7 cellular contexts compared by ENCODE assay signal in the genomic region with DNA sequence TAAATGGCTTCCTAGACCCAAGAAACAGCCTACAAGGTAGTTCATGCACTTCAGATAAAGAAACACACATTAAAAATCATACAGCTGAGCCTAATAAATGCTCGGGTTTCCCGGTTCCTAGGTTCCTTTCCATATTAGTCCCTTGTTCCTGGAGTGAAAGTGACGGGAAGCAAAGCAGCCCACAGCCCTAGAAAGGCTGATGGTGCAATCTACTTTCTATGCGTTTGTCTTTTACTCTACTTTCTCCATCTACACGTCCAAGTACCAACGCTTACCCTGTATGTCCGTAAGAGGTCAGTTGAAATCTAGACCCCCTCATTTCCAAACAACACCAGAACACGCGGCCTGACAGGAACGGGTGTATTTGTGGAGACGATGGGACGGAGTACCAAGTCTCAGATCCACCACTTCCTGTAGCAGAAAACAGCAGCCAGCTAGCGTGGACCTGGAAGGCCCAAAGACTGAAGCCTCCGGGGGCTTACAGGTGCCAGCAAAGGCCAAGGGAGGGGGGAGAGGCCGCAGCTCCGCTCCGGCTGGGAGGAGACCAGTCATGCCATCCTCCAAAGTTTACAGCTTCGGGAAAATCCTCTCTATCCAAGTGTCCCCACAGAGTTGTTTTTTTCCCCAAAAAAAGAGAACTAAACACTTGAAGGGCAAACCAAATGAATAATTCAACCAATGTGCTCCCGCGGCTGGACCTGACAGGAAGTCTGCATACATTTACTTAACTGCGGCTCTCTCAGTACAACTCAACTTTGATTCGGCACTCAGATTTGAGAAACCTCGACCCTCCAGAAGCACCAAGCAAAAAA. TPM values are rescaled to one million over a fixed set of nuclear protein-coding genes. Genes with fewer than 3 reads are reported as not detected.
DNase-seq lines count a peak whose midpoint lies in the region; ATAC-seq and TF ChIP-seq lines count a peak whose summit lies in the region.

No MANE protein-coding gene starts in this region.

- no peak overlapping the region for H3K9ac ChIP-seq in skeletal muscle satellite cell (ENCODE audit: low read depth, low read length)

- H3K4me2 ChIP-seq in skeletal muscle satellite cell (ENCODE audit: low read length), result peak overlapping the region; percentile 49

- H3K27me3 ChIP-seq in skeletal muscle satellite cell (ENCODE audit: control insufficient read depth, insufficient read depth, low read length), result no peaks in the 10 kb centered on the region

- peaks cover 12% of the 10 kb centered on the region for H3K36me3 ChIP-seq in skeletal muscle satellite cell (ENCODE audit: insufficient read depth, low read length)

- H3K4me3 ChIP-seq in coronary artery (peak overlapping the region; percentile 38), skeletal muscle satellite cell (ENCODE audit: low read length) (no peak overlapping the region)

- TF ChIP-seq CTCF in coronary artery (IDR thresholded peaks at IDR 0.05), result no peak

- ATAC-seq in GM19452 (IDR thresholded peaks at IDR 0.05; ENCODE audit: unreplicated experiment), result peak; percentile 46
- ATAC-seq in HG03432 (IDR thresholded peaks at IDR 0.05; ENCODE audit: unreplicated experiment), result peak; percentile 67
- ATAC-seq in esophagus mucosa, result no peak

- H3K9me3 ChIP-seq in skeletal muscle satellite cell (replicated peaks; ENCODE audit: low read length), result no peaks in the 10 kb centered on the region

- DNase-seq in coronary artery (ENCODE audit: low spot score) (no peak), NCI-H1105 treated with DMSO at 0.1 percent for 48 hours (lab: John Stamatoyannopoulos, UW) (no peak)
- DNase-seq in central memory CD4-positive, alpha-beta T cell, result no peak

- H3K27ac ChIP-seq in coronary artery, result peak overlapping the region in 1 of 2 donors; percentile 51

- peaks cover 49% of the 10 kb centered on the region for H3K4me1 ChIP-seq in skeletal muscle satellite cell (ENCODE audit: control insufficient read depth, insufficient read depth, low read length)

RNA-seq across cellular contexts. Expression of a gene that starts 34.1 kb away (rescaled TPM):
- 48.5 and 53.5 TPM in 2 replicates for total RNA-seq in skeletal muscle satellite cell (2012; rRNA removed)
- 139 TPM for total RNA-seq in esophagus mucosa
